9 cellular contexts compared by ENCODE assay signal in genomic region chr2:20576598-20577115, GRCh38.
DNase-seq lines count a peak whose midpoint lies in the region; ATAC-seq and TF ChIP-seq lines count a peak whose summit lies in the region.
"Had no signal": no experiment of that assay in that cellular context is flagged by ENCODE, and none has a peak within 500 bp of the region (broad histone marks: within the 10 kb centered on the region; RNA-seq: fewer than 3 reads in every experiment).

No MANE protein-coding gene starts in this region.

- ATAC-seq in GM21447 (IDR thresholded peaks at IDR 0.05; ENCODE audit: unreplicated experiment) = peak; percentile 63
- ATAC-seq in central memory CD8-positive, alpha-beta T cell (replicated peaks; ENCODE audit: extremely low read depth, poor library complexity, severe bottlenecking) = peak; percentile 93

- in situ Hi-C loops in G401 (cut with HindIII; ENCODE audit: low sequenced_read_pairs) = no loop called here

- 73 to 81% methylated on average over 5 of the region's 5 CpGs for WGBS in lower leg skin, 2 donors

- no peaks in the 10 kb centered on the region for H3K27me3 Mint-ChIP-seq in IgD-negative memory B cell
- H3K27me3 Mint-ChIP-seq in central memory CD8-positive, alpha-beta T cell = no peaks in the 10 kb centered on the region
- H3K27me3 Mint-ChIP-seq: brain had no signal

- H3K4me3 ChIP-seq in GM12864 (ENCODE audit: low read depth, low read length) (no peak overlapping the region), lower leg skin (ENCODE audit: low read depth, poor library complexity, severe bottlenecking) (no peak overlapping the region)

- peak overlapping the region; percentile 65 to 93 (median 68) for H3K27ac Mint-ChIP-seq in IgD-negative memory B cell
- H3K27ac Mint-ChIP-seq in central memory CD8-positive, alpha-beta T cell (ENCODE audit: low read depth) = peak overlapping the region; percentile 99

- DNase-seq in GM12864 (ENCODE audit: low read depth) = peak; percentile 87
- DNase-seq in central memory CD8-positive, alpha-beta T cell (ENCODE audit: low spot score in 2 of 2) = peak in 1 of 2 donors; percentile 29
- no peak for DNase-seq in NK-92 treated with Interleukin-12 subunit alpha and Interleukin-12 subunit beta, amount 100 ng/mL, for 24 hours (lab: John Stamatoyannopoulos, UW)
- no peak for DNase-seq in lower leg skin (ENCODE audit: low spot score in 2 of 2)
- no peak for DNase-seq in AG20443 (ENCODE audit: low spot score)
- DNase-seq in G401 (ENCODE audit: low spot score) = no peak

- no peaks in the 10 kb centered on the region for H3K36me3 Mint-ChIP-seq in IgD-negative memory B cell
- H3K36me3 Mint-ChIP-seq in central memory CD8-positive, alpha-beta T cell (ENCODE audit: insufficient read depth) = peaks cover 5% of the 10 kb centered on the region
- H3K36me3 Mint-ChIP-seq: brain had no signal

- H3K9me3 Mint-ChIP-seq in IgD-negative memory B cell = no peaks in the 10 kb centered on the region
- H3K9me3 Mint-ChIP-seq in central memory CD8-positive, alpha-beta T cell = peaks cover 8% of the 10 kb centered on the region

- TF ChIP-seq CTCF in GM12864 (IDR thresholded peaks at IDR 0.05; ENCODE audit: low read depth, low read length, missing control alignments) (no peak), lower leg skin (IDR thresholded peaks at IDR 0.05) (no peak)

- H3K4me1 Mint-ChIP-seq in IgD-negative memory B cell = peaks cover 19 to 26% (median 19%) of the 10 kb centered on the region in 3 donors
- H3K4me1 Mint-ChIP-seq in central memory CD8-positive, alpha-beta T cell = peaks cover 18% of the 10 kb centered on the region

- peak overlapping the region; percentile 37 to 92 (median 59) for H3K4me3 Mint-ChIP-seq in IgD-negative memory B cell
- peak overlapping the region; percentile 89 for H3K4me3 Mint-ChIP-seq in central memory CD8-positive, alpha-beta T cell
- H3K4me3 Mint-ChIP-seq: brain had no signal

- intact Hi-C loops in lower leg skin (cut with DNase I; ENCODE audit: low total_unique reads) = no loop called here

- no peak for TF ChIP-seq POLR2A in lower leg skin (IDR thresholded peaks at IDR 0.05)
